ENCODE assay signal across 28 cellular contexts in the genomic region with DNA sequence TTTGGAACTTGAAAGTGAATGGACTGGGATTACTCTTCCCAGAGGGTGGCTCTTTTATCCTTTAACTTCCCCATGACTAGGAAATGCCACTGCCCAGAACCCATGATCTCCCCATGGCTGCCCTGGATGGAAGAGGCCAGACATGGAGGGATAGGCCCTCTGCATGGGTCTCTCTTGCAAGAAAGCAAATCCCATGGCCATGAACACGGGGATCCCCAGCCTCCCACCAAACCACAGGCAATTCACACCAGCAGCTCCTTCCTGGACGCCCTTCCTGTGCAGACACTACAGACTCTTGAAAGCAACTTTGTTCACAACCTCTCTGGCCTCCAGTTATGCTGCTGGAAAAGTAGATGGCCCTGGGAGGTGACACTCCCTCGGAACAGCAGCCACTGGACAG. TPM values are rescaled to one million over a fixed set of nuclear protein-coding genes. Genes with fewer than 3 reads are reported as not detected.
"Had no signal": no experiment of that assay in that cellular context is flagged by ENCODE, and none has a peak within 500 bp of the region (broad histone marks: within the 10 kb centered on the region; RNA-seq: fewer than 3 reads in every experiment).

No MANE protein-coding gene starts in this region.

- H3K9me3 Mint-ChIP-seq: naive thymus-derived CD4-positive, alpha-beta T cell; stimulated activated naive B cell treated with anti-CD40 and anti-IgM and Interleukin-4, amounts not matched to agents 10 μg/mL and 1 μg/mL and 100 μg/mL, for 72 hours had no signal

- ATAC-seq: heart right ventricle; mucosa of descending colon; naive thymus-derived CD4-positive, alpha-beta T cell; right lobe of liver; stimulated activated naive B cell treated with anti-CD40 and anti-IgM and Interleukin-4, amounts not matched to agents 10 μg/mL and 1 μg/mL and 100 μg/mL, for 72 hours; stimulated activated naive CD8-positive, alpha-beta T cell treated with anti-CD3 and anti-CD28 coated beads, Interleukin-15, Interleukin-2, amounts not matched to agents 100 U/mL and 50 U/mL, for 24 hours; upper lobe of right lung had no signal

- H3K4me2 ChIP-seq: hepatocyte had no signal

- H3K27me3 ChIP-seq: heart right ventricle, hepatocyte, right atrium auricular region, right lobe of liver, testis, thyroid gland, transverse colon had no signal

- H2AFZ ChIP-seq: hepatocyte, parathyroid adenoma had no signal

- H3K27ac ChIP-seq: heart right ventricle, hepatocyte, left ventricle myocardium inferior, parathyroid adenoma, right atrium auricular region, right lobe of liver, skin epidermis, stomach, testis, thyroid gland, transverse colon, upper lobe of right lung had no signal

- H3K4me3 ChIP-seq: heart right ventricle, hepatocyte, left ventricle myocardium inferior, lung, mucosa of descending colon, right atrium auricular region, right lobe of liver, skin epidermis, stomach, testis, thyroid gland, transverse colon, upper lobe of right lung had no signal

- H3K9ac ChIP-seq: parathyroid adenoma had no signal

- H3K4me1 Mint-ChIP-seq: naive thymus-derived CD4-positive, alpha-beta T cell; stimulated activated naive B cell treated with anti-CD40 and anti-IgM and Interleukin-4, amounts not matched to agents 10 μg/mL and 1 μg/mL and 100 μg/mL, for 72 hours had no signal

- H3K27ac Mint-ChIP-seq: naive thymus-derived CD4-positive, alpha-beta T cell; progenitor cell of endocrine pancreas; stimulated activated naive B cell treated with anti-CD40 and anti-IgM and Interleukin-4, amounts not matched to agents 10 μg/mL and 1 μg/mL and 100 μg/mL, for 72 hours had no signal

- H3K36me3 Mint-ChIP-seq: naive thymus-derived CD4-positive, alpha-beta T cell; stimulated activated naive B cell treated with anti-CD40 and anti-IgM and Interleukin-4, amounts not matched to agents 10 μg/mL and 1 μg/mL and 100 μg/mL, for 72 hours had no signal

- H3K4me1 ChIP-seq: parathyroid adenoma, right lobe of liver, stomach, testis, transverse colon, upper lobe of right lung had no signal

- DNase-seq: heart right ventricle; islet precursor cell; left ventricle myocardium inferior; mesendoderm; midbrain; mucosa of descending colon; naive thymus-derived CD4-positive, alpha-beta T cell; nephron progenitor cell; nucleus accumbens; right lobe of liver; stimulated activated CD4-positive, alpha-beta T cell treated with anti-CD3 and anti-CD28 coated beads, Interleukin-12 subunit alpha, Interleukin-12 subunit beta, amount 100 ng/mL, for 4 hours; stimulated activated CD4-positive, alpha-beta T cell treated with anti-CD3 and anti-CD28 coated beads, Interleukin-15, amount 100 ng/mL, for 24 hours; stimulated activated CD4-positive, alpha-beta T cell treated with anti-CD3 and anti-CD28 coated beads, Interleukin-2, amount 100 ng/mL, for 24 hours; stimulated activated CD4-positive, alpha-beta T cell treated with anti-CD3 and anti-CD28 coated beads, Interleukin-4, amount 100 ng/mL, for 1 hour; stimulated activated naive B cell treated with anti-CD40 and anti-IgM and Interleukin-4, amounts not matched to agents 10 μg/mL and 1 μg/mL and 100 μg/mL, for 72 hours; stimulated activated naive CD8-positive, alpha-beta T cell treated with anti-CD3 and anti-CD28 coated beads, Interleukin-15, Interleukin-2, amounts not matched to agents 100 U/mL and 50 U/mL, for 24 hours; stomach; testis; thyroid gland; transverse colon; upper lobe of right lung had no signal

- H3K4me3 Mint-ChIP-seq: naive thymus-derived CD4-positive, alpha-beta T cell; nephron progenitor cell; stimulated activated naive B cell treated with anti-CD40 and anti-IgM and Interleukin-4, amounts not matched to agents 10 μg/mL and 1 μg/mL and 100 μg/mL, for 72 hours had no signal

- H3K9me3 ChIP-seq: heart right ventricle, left ventricle myocardium inferior, mucosa of descending colon, right atrium auricular region, right lobe of liver, stomach, testis, thyroid gland, transverse colon, upper lobe of right lung had no signal

- H3K36me3 ChIP-seq: left ventricle myocardium inferior, right atrium auricular region, right lobe of liver, stomach, thyroid gland, transverse colon, upper lobe of right lung had no signal

RNA-seq across cellular contexts. Expression of a gene that starts 55.0 kb away (rescaled TPM):
- total RNA-seq: kidney epithelial cell; naive thymus-derived CD4-positive, alpha-beta T cell had no signal
- polyA plus RNA-seq: naive thymus-derived CD4-positive, alpha-beta T cell had no signal
